ENCODE assay signal across 10 cellular contexts in genomic region chr2:96528680-96529375, GRCh38. TPM values are rescaled to one million over a fixed set of nuclear protein-coding genes. Genes with fewer than 3 reads are reported as not detected.
DNase-seq lines count a peak whose midpoint lies in the region; ATAC-seq, FAIRE-seq and TF ChIP-seq lines count a peak whose summit lies in the region.
"Had no signal": no experiment of that assay in that cellular context is flagged by ENCODE, and none has a peak within 500 bp of the region (broad histone marks: within the 10 kb centered on the region; RNA-seq: fewer than 3 reads in every experiment).

No MANE protein-coding gene starts in this region.

- H3K27me3 Mint-ChIP-seq in activated CD4-positive, alpha-beta memory T cell treated with anti-CD3 and anti-CD28 coated beads for 36 hours = no peaks in the 10 kb centered on the region

- peak overlapping the region; percentile 98 for H3K27ac Mint-ChIP-seq in activated CD4-positive, alpha-beta memory T cell treated with anti-CD3 and anti-CD28 coated beads for 36 hours

- ATAC-seq in Right ventricle myocardium superior (ENCODE audit: poor library complexity) (peak; percentile 0), sciatic nerve (no peak), HG03135 (IDR thresholded peaks at IDR 0.05; ENCODE audit: unreplicated experiment) (no peak)

- no peaks in the 10 kb centered on the region for H3K36me3 Mint-ChIP-seq in activated CD4-positive, alpha-beta memory T cell treated with anti-CD3 and anti-CD28 coated beads for 36 hours

- no peak for TF ChIP-seq POLR2A in GM12891 (IDR thresholded peaks at IDR 0.05; ENCODE audit: low read depth, low read length)

- H3K79me2 ChIP-seq in smooth muscle cell (ENCODE audit: low read depth) = no peaks in the 10 kb centered on the region

- WGBS in smooth muscle cell (ENCODE audit: low lambda C conversion rate) = 89% methylated on average over 9 of the region's 9 CpGs

- peaks cover 2% of the 10 kb centered on the region for H3K27me3 ChIP-seq in smooth muscle cell (ENCODE audit: low read depth)

- H3F3A ChIP-seq in smooth muscle cell (ENCODE audit: low read depth) = peaks cover 8% of the 10 kb centered on the region

- peak overlapping the region; percentile 73 for H3K4me3 Mint-ChIP-seq in activated CD4-positive, alpha-beta memory T cell treated with anti-CD3 and anti-CD28 coated beads for 36 hours

- intact Hi-C loops in activated CD4-positive, alpha-beta memory T cell treated with anti-CD3 and anti-CD28 coated beads for 36 hours (cut with micrococcal nuclease) = loop anchor here (1.0 to 2.0 kb wide), 2 partner anchors 7 to 372 kb away; partner anchors contain the start of gene ARID5A
- intact Hi-C loops in Right ventricle myocardium superior (cut with DNase I) = no loop called here
- intact Hi-C loops in sciatic nerve (cut with DNase I) = no loop called here

- FAIRE-seq in GM12891 (lab: Jason Lieb, UNC) = peak; percentile 16
- FAIRE-seq: G401.6 had no signal

- peak overlapping the region; percentile 78 for H2AFZ ChIP-seq in smooth muscle cell (ENCODE audit: low read depth)

- H3K27ac ChIP-seq in smooth muscle cell (ENCODE audit: low read depth) = peak overlapping the region; percentile 66

- peaks cover 96% of the 10 kb centered on the region for H3K4me1 Mint-ChIP-seq in activated CD4-positive, alpha-beta memory T cell treated with anti-CD3 and anti-CD28 coated beads for 36 hours (ENCODE audit: low read depth)

- H3K4me2 ChIP-seq in smooth muscle cell = peak overlapping the region; percentile 92

- no peak for TF ChIP-seq CTCF in smooth muscle cell (IDR thresholded peaks at IDR 0.05; ENCODE audit: borderline replicate concordance, insufficient read depth, poor library complexity, severe bottlenecking)

- no peak overlapping the region for H3K4me3 ChIP-seq in smooth muscle cell

- no peaks in the 10 kb centered on the region for H3K9me3 Mint-ChIP-seq in activated CD4-positive, alpha-beta memory T cell treated with anti-CD3 and anti-CD28 coated beads for 36 hours

- H4K20me1 ChIP-seq in smooth muscle cell (ENCODE audit: low read depth) = no peaks in the 10 kb centered on the region

- no peaks in the 10 kb centered on the region for H3K9me3 ChIP-seq in smooth muscle cell (replicated peaks; ENCODE audit: low read depth)

- CTCF ChIA-PET in activated CD4-positive, alpha-beta memory T cell treated with anti-CD3 and anti-CD28 coated beads for 36 hours (lab: Charles Lee) = interaction anchor here (0.7 to 5.5 kb wide), 9 partner anchors 10 to 226 kb away, joined by 3 to 44 read pairs (median 4); partner anchors contain the start of gene ARID5A

- peaks cover 30% of the 10 kb centered on the region for H3K4me1 ChIP-seq in smooth muscle cell (ENCODE audit: low read depth)

- DNase-seq in GM12891 (ENCODE audit: insufficient read length, low spot score) (no peak), Right ventricle myocardium superior (no peak), smooth muscle cell (lab: John Stamatoyannopoulos, UW; ENCODE audit: unreplicated experiment) (no peak), sciatic nerve (ENCODE audit: low spot score) (no peak), DMS79 (lab: John Stamatoyannopoulos, UW) (no peak)
- DNase-seq in activated CD4-positive, alpha-beta memory T cell treated with anti-CD3 and anti-CD28 coated beads for 36 hours = no peak
- no peak for DNase-seq in stimulated activated CD4-positive, alpha-beta T cell treated with anti-CD3 and anti-CD28 coated beads, Interleukin-1b, Interleukin-23, amount 100 ng/mL, for 48 hours
- DNase-seq: NCI-H2171 had no signal

- H3K9ac ChIP-seq in smooth muscle cell (ENCODE audit: low read depth) = peak overlapping the region; percentile 1

- no peaks in the 10 kb centered on the region for H3K36me3 ChIP-seq in smooth muscle cell (ENCODE audit: low read depth)

- POLR2A ChIA-PET in activated CD4-positive, alpha-beta memory T cell treated with anti-CD3 and anti-CD28 coated beads for 36 hours (lab: Charles Lee) = interaction anchor here (0.7 to 10.2 kb wide), 10 partner anchors 10 to 208 kb away, joined by 3 to 240 read pairs (median 4); partner anchors contain the start of gene ARID5A

TF ChIP-seq in GM12891, 5 proteins besides CTCF, POLR2A, EP300 and RAD21:
- TF ChIP-seq TAF1 (IDR thresholded peaks at IDR 0.05; ENCODE audit: low read depth, low read length) (no peak), SPI1 (IDR thresholded peaks at IDR 0.05; ENCODE audit: low read depth, low read length) (peak; percentile 54)

RNA-seq across cellular contexts. Expression of gene ARID5A, which starts 7.7 kb away (rescaled TPM):
- 54.4 TPM for polyA plus RNA-seq in GM12891 (2012; ENCODE audit: low read depth, missing spikeins)
- total RNA-seq in activated CD4-positive, alpha-beta memory T cell treated with anti-CD3 and anti-CD28 coated beads for 36 hours = 100 to 1,000 TPM; 260 to 266 TPM
- 9.4 TPM for total RNA-seq in Right ventricle myocardium superior
- total RNA-seq in smooth muscle cell = 11.0 and 12.1 TPM in 2 replicates
- polyA plus RNA-seq in smooth muscle cell = 20.4 and 25.6 TPM in 2 replicates
- total RNA-seq in sciatic nerve = 44.8 TPM

RNA-seq across cellular contexts. Expression of gene NEURL3, which starts 23.7 kb away (rescaled TPM):
- polyA plus RNA-seq in GM12891 (2012; ENCODE audit: low read depth, missing spikeins) = 0.60 TPM
- 1 to 10 TPM in 1 of 2 experiments, under 1 TPM in 1; 0.87 to 1.1 TPM for total RNA-seq in activated CD4-positive, alpha-beta memory T cell treated with anti-CD3 and anti-CD28 coated beads for 36 hours
- not detected for total RNA-seq in Right ventricle myocardium superior
- total RNA-seq in smooth muscle cell = not detected in 2 replicates
- 0.21 TPM in 1 of 2 replicates, not detected in the other for polyA plus RNA-seq in smooth muscle cell
- total RNA-seq in sciatic nerve = 0.58 TPM
